ENCODE assay signal across 16 cellular contexts in the genomic region with DNA sequence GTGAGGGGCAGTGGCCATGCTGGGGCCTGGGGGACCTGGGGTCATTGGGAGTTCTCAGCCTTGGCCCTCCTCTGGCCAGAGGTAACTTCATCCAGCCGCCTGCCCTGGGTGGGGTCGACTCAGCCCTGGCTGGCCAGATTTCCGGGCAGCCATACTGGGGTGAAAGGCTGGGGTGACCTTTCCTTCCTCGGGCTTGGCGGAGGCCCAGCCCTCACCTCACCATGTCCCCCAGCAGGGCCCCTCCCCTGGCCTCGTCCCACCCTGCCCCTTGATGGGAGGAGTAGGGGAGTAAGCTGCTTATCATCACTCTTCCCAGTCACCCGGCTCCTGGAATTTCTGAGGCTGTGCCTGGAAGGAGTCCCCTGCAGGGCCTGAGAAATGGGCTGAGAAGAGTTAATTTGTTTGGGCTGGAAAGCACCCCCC. TPM values are rescaled to one million over a fixed set of nuclear protein-coding genes. Genes with fewer than 3 reads are reported as not detected.
A peak's percentile ranks its signal among the peaks of the same experiment; 100 is the strongest.
DNase-seq lines count a peak whose midpoint lies in the region; ATAC-seq, FAIRE-seq and TF ChIP-seq lines count a peak whose summit lies in the region.
"Had no signal": no experiment of that assay in that cellular context is flagged by ENCODE, and none has a peak within 500 bp of the region (broad histone marks: within the 10 kb centered on the region; RNA-seq: fewer than 3 reads in every experiment).

No MANE protein-coding gene starts in this region.

- no peak for TF ChIP-seq POLR2A in body of pancreas (IDR thresholded peaks at IDR 0.05)

- H4K20me1 ChIP-seq in BLaER1 treated with 17β-estradiol and CSF1 and Interleukin-3, amounts not matched to agents 10 nM and 100 nM: peaks cover 0 to 72% (median 11%) of the 10 kb centered on the region in 11 experiments; a peak in 13 of 22 replicates
- H4K20me1 ChIP-seq in keratinocyte (ENCODE audit: control insufficient read depth, extremely low read depth, insufficient read depth, low read length): no peaks in the 10 kb centered on the region

- dilution Hi-C loops in keratinocyte (cut with MboI; ENCODE audit: extremely low pct_ligation_motif_present, low sequenced_read_pairs): no loop called here

- peaks cover 81% of the 10 kb centered on the region for H3K79me2 ChIP-seq in keratinocyte (ENCODE audit: control insufficient read depth, insufficient read depth, low read length)

- H3K9me1 ChIP-seq in keratinocyte (ENCODE audit: control insufficient read depth, extremely low read depth, insufficient read depth, low read length): peaks cover 13% of the 10 kb centered on the region

- H2AFZ ChIP-seq in keratinocyte (ENCODE audit: control insufficient read depth, low read length): no peak overlapping the region

- H3K36me3 ChIP-seq in BLaER1 treated with 17β-estradiol and CSF1 and Interleukin-3, amounts not matched to agents 10 nM and 100 nM: peaks cover 0 to 33% (median 15%) of the 10 kb centered on the region in 11 experiments; a peak in 10 of 22 replicates
- no peaks in the 10 kb centered on the region for H3K36me3 ChIP-seq in colonic mucosa
- peaks cover 23 to 48% of the 10 kb centered on the region in 2 experiments for H3K36me3 ChIP-seq in keratinocyte (ENCODE audit: control insufficient read depth in 2 of 2, extremely low read depth in 1 of 2, insufficient read depth in 2 of 2, low read length in 2 of 2)
- no peaks in the 10 kb centered on the region for H3K36me3 ChIP-seq in BE2C
- no peaks in the 10 kb centered on the region for H3K36me3 ChIP-seq in body of pancreas (replicated peaks in 1 of 2; ENCODE audit: insufficient read depth in 1 of 2, low read depth in 2 of 2)
- H3K36me3 ChIP-seq: pancreas had no signal

- peak overlapping the region in 8 of 11 experiments; percentile 23 to 100 (median 53); a peak in 15 of 22 replicates for H3K4me2 ChIP-seq in BLaER1 treated with 17β-estradiol and CSF1 and Interleukin-3, amounts not matched to agents 10 nM and 100 nM
- H3K4me2 ChIP-seq in keratinocyte (ENCODE audit: control insufficient read depth, extremely low read depth, insufficient read depth, low read depth, low read length): peak overlapping the region; percentile 99

- ATAC-seq in sciatic nerve: peak; percentile 8
- no peak for ATAC-seq in HG03039 (IDR thresholded peaks at IDR 0.05; ENCODE audit: unreplicated experiment)
- ATAC-seq in body of pancreas: no peak

- no peak for FAIRE-seq in keratinocyte (lab: Jason Lieb, UNC)
- FAIRE-seq: pancreas had no signal

- no peak overlapping the region for H3K4me3 ChIP-seq in BLaER1 treated with 17β-estradiol and CSF1 and Interleukin-3, amounts not matched to agents 10 nM and 100 nM
- H3K4me3 ChIP-seq in colonic mucosa: no peak overlapping the region
- H3K4me3 ChIP-seq in keratinocyte (ENCODE audit: control insufficient read depth in 2 of 3, extremely low read depth in 1 of 3, insufficient read depth in 2 of 3, low read depth in 1 of 3, low read length in 3 of 3): peak overlapping the region in 1 of 3 experiments; percentile 41
- no peak overlapping the region for H3K4me3 ChIP-seq in BE2C (ENCODE audit: low read depth, low read length)
- no peak overlapping the region for H3K4me3 ChIP-seq in body of pancreas
- H3K4me3 ChIP-seq: dorsolateral prefrontal cortex, mucosa of descending colon, pancreas had no signal

- H3K4me1 ChIP-seq in BLaER1 treated with 17β-estradiol and CSF1 and Interleukin-3, amounts not matched to agents 10 nM and 100 nM: peaks cover 20 to 100% (median 100%) of the 10 kb centered on the region in 10 experiments
- H3K4me1 ChIP-seq in colonic mucosa: peaks cover 19% of the 10 kb centered on the region
- H3K4me1 ChIP-seq in keratinocyte (ENCODE audit: control insufficient read depth, extremely low read depth, insufficient read depth, low read length): peaks cover 84% of the 10 kb centered on the region
- peaks cover 1% of the 10 kb centered on the region; the same call in 1 of the 2 replicates for H3K4me1 ChIP-seq in BE2C
- H3K4me1 ChIP-seq in body of pancreas: peaks cover 15% of the 10 kb centered on the region

- H3K27ac ChIP-seq in BLaER1 treated with 17β-estradiol and CSF1 and Interleukin-3, amounts not matched to agents 10 nM and 100 nM: peak overlapping the region in 2 of 11 experiments; percentile 13 to 31; a peak in 2 of 22 replicates
- H3K27ac ChIP-seq in colonic mucosa (peak overlapping the region; percentile 36), keratinocyte (ENCODE audit: control insufficient read depth, insufficient read depth, low read length) (peak overlapping the region; percentile 81), body of pancreas (no peak overlapping the region)
- H3K27ac ChIP-seq: pancreas had no signal

- intact Hi-C loops in colonic mucosa (cut with DNase I) (no loop called here), sciatic nerve (cut with DNase I) (no loop called here), body of pancreas (cut with DNase I) (no loop called here)

- H3K9ac ChIP-seq in BLaER1 treated with 17β-estradiol and CSF1 and Interleukin-3, amounts not matched to agents 10 nM and 100 nM: peak overlapping the region in 4 of 11 experiments; percentile 24 to 41 (median 33); a peak in 3 of 22 replicates
- peak overlapping the region in 1 of 2 donors; percentile 54 for H3K9ac ChIP-seq in colonic mucosa (ENCODE audit: low read depth in 2 of 2, low read length in 2 of 2)
- peak overlapping the region; percentile 64 for H3K9ac ChIP-seq in keratinocyte (ENCODE audit: control insufficient read depth, extremely low read depth, insufficient read depth, low read length)

- DNase-seq in colonic mucosa (no peak), keratinocyte (ENCODE audit: low read depth, low spot score) (no peak), sciatic nerve (ENCODE audit: low spot score) (no peak), NCI-H524 treated with DMSO at 0.1 percent for 48 hours (lab: John Stamatoyannopoulos, UW) (no peak), BE2C (no peak), body of pancreas (no peak)
- DNase-seq: activated gamma-delta T cell, aorta, dorsolateral prefrontal cortex, NCI-H1930 had no signal

- no peaks in the 10 kb centered on the region for H3K9me3 ChIP-seq in BLaER1 treated with 17β-estradiol and CSF1 and Interleukin-3, amounts not matched to agents 10 nM and 100 nM (replicated peaks in 1 of 11)
- no peaks in the 10 kb centered on the region for H3K9me3 ChIP-seq in colonic mucosa
- no peaks in the 10 kb centered on the region for H3K9me3 ChIP-seq in keratinocyte (ENCODE audit: control insufficient read depth, low read depth, low read length)
- H3K9me3 ChIP-seq in BE2C: no peaks in the 10 kb centered on the region
- no peaks in the 10 kb centered on the region for H3K9me3 ChIP-seq in body of pancreas
- H3K9me3 ChIP-seq: mucosa of descending colon, pancreas had no signal

- WGBS in body of pancreas, 2 donors: 80 to 82% methylated on average over 1 to 6 of the region's 7 CpGs

- peaks cover 0 to 9% (median 0%) of the 10 kb centered on the region in 11 experiments; a peak in 6 of 22 replicates for H3K27me3 ChIP-seq in BLaER1 treated with 17β-estradiol and CSF1 and Interleukin-3, amounts not matched to agents 10 nM and 100 nM
- H3K27me3 ChIP-seq in colonic mucosa (no peaks in the 10 kb centered on the region), keratinocyte (ENCODE audit: control insufficient read depth, extremely low read depth, insufficient read depth, low read length) (no peaks in the 10 kb centered on the region), BE2C (no peaks in the 10 kb centered on the region), body of pancreas (no peaks in the 10 kb centered on the region)
- H3K27me3 ChIP-seq: pancreas had no signal

- TF ChIP-seq CTCF in colonic mucosa (IDR thresholded peaks at IDR 0.05) (no peak), keratinocyte (optimal IDR thresholded peaks at IDR 0.05 in 1 of 3, IDR thresholded peaks at IDR 0.05 in 1 of 3, conservative IDR thresholded peaks at IDR 0.05 in 1 of 3; ENCODE audit: extremely low read depth in 1 of 3, insufficient read depth in 2 of 3, low read length in 3 of 3) (no peak), BE2C (IDR thresholded peaks at IDR 0.05; ENCODE audit: low read depth, low read length) (no peak), body of pancreas (IDR thresholded peaks at IDR 0.05) (no peak)

RNA-seq across cellular contexts. Expression of a gene that starts 5.4 kb away (rescaled TPM):
- total RNA-seq in colonic mucosa: 10 to 100 TPM; 14.7 to 24.0 TPM
- polyA plus RNA-seq in keratinocyte: 72.8 to 115 TPM (median 102 TPM) in 3 replicates
- polyA plus RNA-seq in keratinocyte (2011; ENCODE audit: low read depth): 60.9 TPM
- polyA plus RNA-seq in keratinocyte (2011; cell fraction: cytosol; rRNA removed): 49.7 and 82.2 TPM in 2 replicates
- 173 and 208 TPM in 2 replicates for polyA plus RNA-seq in keratinocyte (2011; cell fraction: nucleus; rRNA removed)
- polyA plus RNA-seq in keratinocyte (2012; ENCODE audit: low replicate concordance): 94.6 and 131 TPM in 2 replicates
- polyA minus RNA-seq in keratinocyte: 197 to 339 TPM (median 220 TPM) in 3 replicates
- 180 TPM for polyA minus RNA-seq in keratinocyte (2011; cell fraction: cytosol; rRNA and poly(A)+ RNA removed)
- 209 and 249 TPM in 2 replicates for polyA minus RNA-seq in keratinocyte (2011; cell fraction: nucleus; rRNA and poly(A)+ RNA removed)
- 29.3 TPM for total RNA-seq in sciatic nerve
- polyA plus RNA-seq in BE2C (2012; ENCODE audit: insufficient read depth, insufficient read length, low read depth): 43.3 TPM
- total RNA-seq in body of pancreas: 10 to 100 TPM in 1 of 2 donors, 1 to 10 TPM in 1; 5.2 to 25.4 TPM

RNA-seq across cellular contexts. Expression of a gene that starts 30.8 kb away (rescaled TPM):
- total RNA-seq in colonic mucosa (not detected), sciatic nerve (not detected), body of pancreas (not detected)
- 0.05 to 0.12 TPM in 2 of 3 replicates, not detected in the other for polyA plus RNA-seq in keratinocyte
- polyA plus RNA-seq in keratinocyte (2011; ENCODE audit: low read depth): not detected
- not detected in 2 replicates for polyA plus RNA-seq in keratinocyte (2011; cell fraction: cytosol; rRNA removed)
- 0.40 and 0.56 TPM in 2 replicates for polyA plus RNA-seq in keratinocyte (2011; cell fraction: nucleus; rRNA removed)
- polyA plus RNA-seq in keratinocyte (2012; ENCODE audit: low replicate concordance): not detected in 2 replicates
- polyA minus RNA-seq in keratinocyte: 0.13 to 0.86 TPM in 2 of 3 replicates, not detected in the other
- polyA minus RNA-seq in keratinocyte (2011; cell fraction: cytosol; rRNA and poly(A)+ RNA removed): not detected
- polyA minus RNA-seq in keratinocyte (2011; cell fraction: nucleus; rRNA and poly(A)+ RNA removed): 0.32 and 0.47 TPM in 2 replicates
- polyA plus RNA-seq in BE2C (2012; ENCODE audit: insufficient read depth, insufficient read length, low read depth): not detected
- total RNA-seq: aorta, fibroblast of villous mesenchyme, mucosa of descending colon, pancreas had no signal
- polyA plus RNA-seq: aorta, pancreas had no signal

RNA-seq across cellular contexts. Expression of a gene that starts 44.5 kb away (rescaled TPM):
- under 1 TPM; 0.24 to 0.40 TPM for total RNA-seq in colonic mucosa
- not detected in 3 replicates for polyA plus RNA-seq in keratinocyte
- 0.22 TPM for polyA plus RNA-seq in keratinocyte (2011; ENCODE audit: low read depth)
- 0.02 and 0.12 TPM in 2 replicates for polyA plus RNA-seq in keratinocyte (2011; cell fraction: cytosol; rRNA removed)
- polyA plus RNA-seq in keratinocyte (2011; cell fraction: nucleus; rRNA removed): 0.12 and 0.36 TPM in 2 replicates
- polyA plus RNA-seq in keratinocyte (2012; ENCODE audit: low replicate concordance): 0.39 TPM in 1 of 2 replicates, not detected in the other
- not detected in 3 replicates for polyA minus RNA-seq in keratinocyte
- polyA minus RNA-seq in keratinocyte (2011; cell fraction: cytosol; rRNA and poly(A)+ RNA removed): not detected
- polyA minus RNA-seq in keratinocyte (2011; cell fraction: nucleus; rRNA and poly(A)+ RNA removed): 0.32 TPM in 1 of 2 replicates, not detected in the other
- total RNA-seq in sciatic nerve: 2.5 TPM
- polyA plus RNA-seq in BE2C (2012; ENCODE audit: insufficient read depth, insufficient read length, low read depth): 0.43 TPM
- total RNA-seq in body of pancreas: 10 to 100 TPM in 1 of 2 donors, 1 to 10 TPM in 1; 4.6 to 48.0 TPM
- total RNA-seq: fibroblast of villous mesenchyme, HT-29 had no signal

Comparison
In these comparisons a context has a peak if more than half of its experiments do, and no peak if none do; other contexts are left out.
1. H3K27ac ChIP-seq: peak in colonic mucosa (single experiment) and keratinocyte (single experiment); none in body of pancreas (0 of 4).